35 cellular contexts compared by ENCODE assay signal in genomic region chr14:23053426-23053825, GRCh38. TPM values are rescaled to one million over a fixed set of nuclear protein-coding genes. Genes with fewer than 3 reads are reported as not detected.
"Had no signal": no experiment of that assay in that cellular context is flagged by ENCODE, and none has a peak within 500 bp of the region (broad histone marks: within the 10 kb centered on the region; RNA-seq: fewer than 3 reads in every experiment).

No MANE protein-coding gene starts in this region.

- ATAC-seq: esophagus mucosa; gastrocnemius medialis; heart left ventricle; left lobe of liver; naive thymus-derived CD4-positive, alpha-beta T cell; pancreas; sciatic nerve had no signal

- H3K9me3 Mint-ChIP-seq: naive thymus-derived CD4-positive, alpha-beta T cell; nephron progenitor cell had no signal

- H3K27ac ChIP-seq: epithelial cell of prostate, gastrocnemius medialis, heart left ventricle, hepatocyte, pancreas, stomach, thyroid gland had no signal

- H3K27ac Mint-ChIP-seq: progenitor cell of endocrine pancreas had no signal

- H3K36me3 ChIP-seq: gastrocnemius medialis, pancreas, thyroid gland had no signal

- H3K4me3 Mint-ChIP-seq: naive thymus-derived CD4-positive, alpha-beta T cell had no signal

- H3K4me2 ChIP-seq: hepatocyte, smooth muscle cell had no signal

- H3K27me3 ChIP-seq: gastrocnemius medialis, heart left ventricle, hepatocyte, pancreas, stomach, thyroid gland had no signal

- H3K27me3 Mint-ChIP-seq: progenitor cell of endocrine pancreas had no signal

- DNase-seq: cortex of kidney; effector CD4-positive, alpha-beta T cell; foreskin fibroblast; gastrocnemius medialis; heart left ventricle; mesenchymal stem cell; midbrain; naive thymus-derived CD4-positive, alpha-beta T cell; nephron progenitor cell; occipital lobe; pancreas; stimulated activated CD4-positive, alpha-beta T cell treated with anti-CD3 and anti-CD28 coated beads, Interleukin-12 subunit alpha, Interleukin-12 subunit beta, amount 100 ng/mL, for 4 hours; stimulated activated CD4-positive, alpha-beta T cell treated with anti-CD3 and anti-CD28 coated beads, Interleukin-1b, Interleukin-23, amount 100 ng/mL, for 48 hours; stimulated activated CD4-positive, alpha-beta T cell treated with anti-CD3 and anti-CD28 coated beads, Interleukin-4, amount 100 ng/mL, for 1 hour; stimulated activated CD8-positive, alpha-beta memory T cell treated with anti-CD3 and anti-CD28 coated beads, Interleukin-4, amount 100 ng/mL, for 48 hours; stimulated activated naive CD4-positive, alpha-beta T cell; stomach; thyroid gland; trophoblast cell had no signal

- H3K4me3 ChIP-seq: gastrocnemius medialis, heart left ventricle, hepatocyte, pancreas, smooth muscle cell, stomach, thyroid gland had no signal

- H3K79me2 ChIP-seq: hepatocyte had no signal

- H3K9me3 ChIP-seq: gastrocnemius medialis, heart left ventricle, pancreas, stomach, thyroid gland had no signal

- H2AFZ ChIP-seq: hepatocyte had no signal

RNA-seq across cellular contexts. Expression of gene PSMB11, which starts 11.4 kb away (rescaled TPM):
- total RNA-seq: dermis microvascular lymphatic vessel endothelial cell, esophagus mucosa, gastrocnemius medialis, glomerular endothelial cell, heart left ventricle, hepatocyte, kidney, left lobe of liver, liver, lung microvascular endothelial cell, mucosa of gallbladder, occipital lobe, pancreas, progenitor cell of endocrine pancreas, sciatic nerve, smooth muscle cell, stomach, subcutaneous adipose tissue, temporal lobe, thyroid gland, urinary bladder had no signal
- polyA plus RNA-seq: heart left ventricle, hepatocyte, liver, smooth muscle cell, stomach, urinary bladder had no signal
